In the genomic region with DNA sequence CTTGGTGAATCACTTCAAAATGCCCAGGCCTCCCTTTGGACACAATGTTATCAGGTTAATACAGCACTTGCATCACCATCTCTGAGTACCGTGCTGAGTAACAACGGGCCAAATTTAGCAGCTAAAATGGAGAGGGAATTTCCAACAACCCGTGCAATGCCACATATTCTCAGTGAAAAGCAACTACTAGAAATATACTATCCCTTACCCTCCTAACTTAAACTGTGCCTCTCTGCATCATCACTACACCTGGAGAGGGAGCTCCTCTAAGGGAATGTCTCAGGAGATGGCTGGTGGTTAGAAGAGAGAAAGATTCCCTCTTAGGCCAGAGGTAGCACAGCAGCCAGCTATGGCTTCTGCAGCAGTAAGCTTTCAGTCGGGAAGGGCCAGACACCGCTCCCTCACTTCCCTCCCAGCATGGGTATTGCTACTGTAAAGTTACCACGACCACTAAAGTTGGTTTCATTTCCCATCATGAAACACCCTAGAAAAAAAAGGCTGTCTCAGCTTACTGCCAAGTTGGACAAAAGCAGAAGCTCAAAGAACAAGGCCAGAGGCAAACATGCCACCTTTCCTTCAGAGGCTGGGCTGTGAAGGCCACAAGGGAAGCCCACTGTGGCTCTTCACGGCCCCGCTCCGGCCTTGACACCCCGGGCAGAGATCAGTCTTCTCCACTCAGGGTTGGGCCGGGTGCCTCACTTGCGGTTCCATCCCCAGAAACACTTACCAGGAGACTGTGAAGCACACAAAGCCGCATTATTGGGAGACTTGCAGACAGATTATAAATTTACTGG, we compare ENCODE assay signal across 8 cellular contexts. TPM values are rescaled to one million over a fixed set of nuclear protein-coding genes. Genes with fewer than 3 reads are reported as not detected.
DNase-seq lines count a peak whose midpoint lies in the region; ATAC-seq, FAIRE-seq and TF ChIP-seq lines count a peak whose summit lies in the region.

No MANE protein-coding gene starts in this region.

- ATAC-seq in HG03045 (IDR thresholded peaks at IDR 0.05; ENCODE audit: unreplicated experiment) (peak; percentile 43), HepG2 (peak; percentile 37)

- H3K27ac Mint-ChIP-seq in MCF 10A (ENCODE audit: low read depth, unreplicated experiment), result peak overlapping the region; percentile 94

- no peak for TF ChIP-seq RAD21 in HepG2 (CRISPR knock-in tag; IDR thresholded peaks at IDR 0.05)

- intact Hi-C loops in MCF 10A (cut with micrococcal nuclease) (no loop called here), HepG2 (cut with micrococcal nuclease; ENCODE audit: unreplicated experiment) (no loop called here)

- CTCF ChIA-PET in MCF 10A (lab: Yijun Ruan, JAX) (interaction anchor here (0.5 to 11.2 kb wide), 24 partner anchors 22 to 1613 kb away, joined by 3 to 202 read pairs (median 4); partner anchors contain the start of genes CCDC82 and JRKL), HepG2 (lab: Yijun Ruan, JAX; ENCODE audit: low intra/inter-chr PET ratio, low total read pairs) (no interaction called here)

- H3K4me1 ChIP-seq in SJSA1 (replicated peaks) (peaks cover 42% of the 10 kb centered on the region), HepG2 (ENCODE audit: insufficient read depth, low read length) (peaks cover 83% of the 10 kb centered on the region)

- no peaks in the 10 kb centered on the region for H3K9me3 Mint-ChIP-seq in MCF 10A (ENCODE audit: unreplicated experiment)

- H3K36me3 ChIP-seq in SJSA1, result peaks cover 6% of the 10 kb centered on the region; the same call in 1 of the 2 replicates
- H3K36me3 ChIP-seq in HepG2 (replicated peaks in 1 of 2; ENCODE audit: control insufficient read depth in 1 of 2, insufficient read depth in 2 of 2, low read length in 2 of 2), result peaks cover 0 to 10% of the 10 kb centered on the region in 2 experiments; a peak in 3 of 5 replicates

- H3K27me3 Mint-ChIP-seq in MCF 10A (ENCODE audit: insufficient read depth, unreplicated experiment), result no peaks in the 10 kb centered on the region

- no peak for TF ChIP-seq POLR2A in HepG2 (IDR thresholded peaks at IDR 0.05; ENCODE audit: insufficient read depth in 1 of 2, low read depth in 2 of 2, low read length in 2 of 2)

- peak overlapping the region; percentile 26; the same call in 1 of the 2 replicates for H3K27ac ChIP-seq in SJSA1
- peak overlapping the region; percentile 80 for H3K27ac ChIP-seq in HepG2 (ENCODE audit: extremely low read length, insufficient read depth, low read length)

- TF ChIP-seq CTCF in MCF 10A (IDR thresholded peaks at IDR 0.05; ENCODE audit: unreplicated experiment) (no peak), HepG2 (CRISPR knock-in tag; IDR thresholded peaks at IDR 0.05) (no peak)

- whole genome bisulfite sequencing in HepG2 (ENCODE audit: low lambda C conversion rate), result 4% methylated on average over 11 of the region's 13 CpGs

- peak overlapping the region; percentile 89 for H3K9ac ChIP-seq in HepG2 (ENCODE audit: insufficient read depth, low read depth, low read length)

- H3K4me3 Mint-ChIP-seq in MCF 10A (ENCODE audit: unreplicated experiment), result peak overlapping the region; percentile 95

- peak overlapping the region; percentile 12; the same call in 1 of the 2 replicates for H3K4me3 ChIP-seq in SJSA1
- H3K4me3 ChIP-seq in HepG2 (replicated peaks in 1 of 3; ENCODE audit: insufficient read depth in 1 of 3, low read depth in 2 of 3, low read length in 3 of 3), result peak overlapping the region; percentile 59 to 84 (median 77)

- no peak overlapping the region for H2AFZ ChIP-seq in HepG2 (ENCODE audit: low read length)

- POLR2A ChIA-PET in MCF 10A (lab: Yijun Ruan, JAX) (interaction anchor here (0.6 to 8.4 kb wide), 19 partner anchors 12 to 645 kb away, joined by 3 to 217 read pairs (median 5); partner anchors contain the start of genes CCDC82 and JRKL), HepG2 (lab: Yijun Ruan, JAX) (interaction anchor here (0.8 to 1.3 kb wide), 3 partner anchors 27 to 325 kb away, joined by 3 to 5 read pairs (median 5); partner anchors contain the start of genes CCDC82 and JRKL)

- H4K20me1 ChIP-seq in HepG2 (ENCODE audit: insufficient read depth, low read length), result no peaks in the 10 kb centered on the region

- H3K4me2 ChIP-seq in HepG2 (ENCODE audit: low read depth, low read length), result peak overlapping the region; percentile 94

- H3K36me3 Mint-ChIP-seq in MCF 10A (ENCODE audit: insufficient read depth, unreplicated experiment), result peaks cover 12% of the 10 kb centered on the region

- TF ChIP-seq EP300 in HepG2 (IDR thresholded peaks at IDR 0.05; ENCODE audit: low read depth in 2 of 2, low read length in 2 of 2) (no peak), HepG2 (CRISPR knock-in tag; IDR thresholded peaks at IDR 0.05; ENCODE audit: borderline replicate concordance) (no peak)

- DNase-seq in NCI-H82 (lab: John Stamatoyannopoulos, UW) (peak; percentile 5), NCI-H82 treated with DMSO at 0.1 percent for 48 hours (lab: John Stamatoyannopoulos, UW; ENCODE audit: unreplicated experiment) (no peak), SJSA1 (ENCODE audit: low read depth in 1 of 2, low spot score in 2 of 2) (peak in 1 of 2 experiments; percentile 38), MCF 10A (ENCODE audit: unreplicated experiment) (peak; percentile 86), HepG2 (ENCODE audit: low spot score) (peak; percentile 25), NCI-H1694 (lab: John Stamatoyannopoulos, UW) (no peak)
- DNase-seq in stimulated activated CD8-positive, alpha-beta memory T cell treated with anti-CD3 and anti-CD28 coated beads, Interleukin-15, amount 100 ng/mL, for 48 hours (ENCODE audit: low read depth in 2 of 2), result peak; percentile 34 to 49

- H3K27me3 ChIP-seq in SJSA1 (replicated peaks) (no peaks in the 10 kb centered on the region), HepG2 (ENCODE audit: control insufficient read depth in 1 of 2, insufficient read depth in 2 of 2, low read length in 2 of 2) (no peaks in the 10 kb centered on the region; a peak in 1 of 5 replicates)

- FAIRE-seq in HepG2 (lab: Jason Lieb, UNC), result peak; percentile 30

- H3K9me3 ChIP-seq in SJSA1 (replicated peaks) (no peaks in the 10 kb centered on the region), HepG2 (ENCODE audit: low read length) (no peaks in the 10 kb centered on the region)

- in situ Hi-C loops in HepG2 (cut with HindIII; ENCODE audit: extremely low pct_ligation_motif_present, low pct_unique_long_range_greater_than_20kb), result no loop called here

- peaks cover 51% of the 10 kb centered on the region for H3K4me1 Mint-ChIP-seq in MCF 10A (ENCODE audit: insufficient read depth, unreplicated experiment)

- H3K79me2 ChIP-seq in HepG2 (ENCODE audit: insufficient read depth, low read length), result peaks cover 88% of the 10 kb centered on the region

- BruUV-seq in MCF 10A (replicated peaks; lab: Mats Ljungman, UMichigan), result no TSS peak
- no TSS peak for BruUV-seq in HepG2 (replicated peaks; lab: Mats Ljungman, UMichigan)

RNA-seq across cellular contexts. Expression of gene MAML2, which starts 3.9 kb away (rescaled TPM):
- 6.1 and 8.7 TPM in 2 replicates for total RNA-seq in SJSA1 (2014; rRNA removed; shearing (Covaris generic))
- total RNA-seq in MCF 10A (2022) (5.3 and 8.6 TPM in 2 replicates), HepG2 (2016; rRNA removed; fragmentation: Illumina TruSeq; extraction: Trizol) (2.3 and 2.9 TPM in 2 replicates)
- 1.6 and 1.8 TPM in 2 replicates for total RNA-seq in HepG2 (2016; cell fraction: cytosol; rRNA removed; fragmentation: Illumina TruSeq; extraction: Trizol; ENCODE audit: low read depth)
- total RNA-seq in HepG2 (2016; cell fraction: insoluble cytoplasmic fraction; rRNA removed; fragmentation: Illumina TruSeq; extraction: Trizol), result 2.0 and 2.5 TPM in 2 replicates
- 1.9 and 2.0 TPM in 2 replicates for total RNA-seq in HepG2 (2016; cell fraction: membrane; rRNA removed; fragmentation: Illumina TruSeq; extraction: Trizol)
- 5.7 and 6.2 TPM in 2 replicates for total RNA-seq in HepG2 (2016; cell fraction: nucleus; rRNA removed; fragmentation: Illumina TruSeq; extraction: Trizol)
- polyA plus RNA-seq in HepG2 (2011; rRNA removed), result 22.2 and 25.9 TPM in 2 replicates
- 21.7 and 21.8 TPM in 2 replicates for polyA plus RNA-seq in HepG2 (2011; cell fraction: cytosol; rRNA removed)
- polyA plus RNA-seq in HepG2 (2011; cell fraction: nucleus; rRNA removed), result 16.4 and 23.7 TPM in 2 replicates
- 9.1 and 11.7 TPM in 2 replicates for polyA plus RNA-seq in HepG2 (2012)
- polyA plus RNA-seq in HepG2 (2016; cell fraction: cytosol; fragmentation: Illumina TruSeq; extraction: Trizol; ENCODE audit: low read depth), result 0.03 and 0.08 TPM in 2 replicates
- 3.0 and 3.2 TPM in 2 replicates for polyA plus RNA-seq in HepG2 (2016; cell fraction: insoluble cytoplasmic fraction; fragmentation: Illumina TruSeq; extraction: Trizol; ENCODE audit: low read depth)
- polyA plus RNA-seq in HepG2 (2016; cell fraction: membrane; fragmentation: Illumina TruSeq; extraction: Trizol; ENCODE audit: low read depth), result 0.23 TPM in 2 replicates
- polyA plus RNA-seq in HepG2 (2016; cell fraction: nucleus; fragmentation: Illumina TruSeq; extraction: Trizol; ENCODE audit: insufficient read depth, low read depth), result 2.7 and 3.2 TPM in 2 replicates
- polyA minus RNA-seq in HepG2 (2011; rRNA and poly(A)+ RNA removed; ENCODE audit: low replicate concordance), result 2.5 and 40.0 TPM in 2 replicates
- polyA minus RNA-seq in HepG2 (2011; cell fraction: cytosol; rRNA and poly(A)+ RNA removed), result 21.3 and 22.0 TPM in 2 replicates
- polyA minus RNA-seq in HepG2 (2011; cell fraction: nucleus; rRNA and poly(A)+ RNA removed), result 70.5 and 75.7 TPM in 2 replicates

RNA-seq across cellular contexts. Expression of gene CCDC82, which starts 50.6 kb away (rescaled TPM):
- total RNA-seq in SJSA1 (2014; rRNA removed; shearing (Covaris generic)), result 12.6 and 23.7 TPM in 2 replicates
- total RNA-seq in MCF 10A (2022) (15.8 and 21.4 TPM in 2 replicates), HepG2 (2016; rRNA removed; fragmentation: Illumina TruSeq; extraction: Trizol) (19.7 and 23.5 TPM in 2 replicates)
- total RNA-seq in HepG2 (2016; cell fraction: cytosol; rRNA removed; fragmentation: Illumina TruSeq; extraction: Trizol; ENCODE audit: low read depth), result 1.8 and 2.4 TPM in 2 replicates
- 19.1 and 24.0 TPM in 2 replicates for total RNA-seq in HepG2 (2016; cell fraction: insoluble cytoplasmic fraction; rRNA removed; fragmentation: Illumina TruSeq; extraction: Trizol)
- total RNA-seq in HepG2 (2016; cell fraction: membrane; rRNA removed; fragmentation: Illumina TruSeq; extraction: Trizol), result 4.7 and 4.9 TPM in 2 replicates
- total RNA-seq in HepG2 (2016; cell fraction: nucleus; rRNA removed; fragmentation: Illumina TruSeq; extraction: Trizol), result 39.8 and 47.6 TPM in 2 replicates
- 21.6 and 25.7 TPM in 2 replicates for polyA plus RNA-seq in HepG2 (2011; rRNA removed)
- polyA plus RNA-seq in HepG2 (2011; cell fraction: cytosol; rRNA removed), result 3.6 and 6.5 TPM in 2 replicates
- 33.4 and 54.2 TPM in 2 replicates for polyA plus RNA-seq in HepG2 (2011; cell fraction: nucleus; rRNA removed)
- 33.3 and 38.3 TPM in 2 replicates for polyA plus RNA-seq in HepG2 (2012)
- 0.97 and 1.00 TPM in 2 replicates for polyA plus RNA-seq in HepG2 (2016; cell fraction: cytosol; fragmentation: Illumina TruSeq; extraction: Trizol; ENCODE audit: low read depth)
- 29.2 and 34.9 TPM in 2 replicates for polyA plus RNA-seq in HepG2 (2016; cell fraction: insoluble cytoplasmic fraction; fragmentation: Illumina TruSeq; extraction: Trizol; ENCODE audit: low read depth)
- 2.5 and 3.9 TPM in 2 replicates for polyA plus RNA-seq in HepG2 (2016; cell fraction: membrane; fragmentation: Illumina TruSeq; extraction: Trizol; ENCODE audit: low read depth)
- polyA plus RNA-seq in HepG2 (2016; cell fraction: nucleus; fragmentation: Illumina TruSeq; extraction: Trizol; ENCODE audit: insufficient read depth, low read depth), result 90.4 and 109 TPM in 2 replicates
- polyA minus RNA-seq in HepG2 (2011; rRNA and poly(A)+ RNA removed; ENCODE audit: low replicate concordance), result 5.4 and 6.3 TPM in 2 replicates
- 9.4 and 9.6 TPM in 2 replicates for polyA minus RNA-seq in HepG2 (2011; cell fraction: cytosol; rRNA and poly(A)+ RNA removed)
- 91.0 and 94.6 TPM in 2 replicates for polyA minus RNA-seq in HepG2 (2011; cell fraction: nucleus; rRNA and poly(A)+ RNA removed)

RNA-seq across cellular contexts. Expression of gene JRKL, which starts 50.7 kb away (rescaled TPM):
- 3.8 and 4.5 TPM in 2 replicates for total RNA-seq in SJSA1 (2014; rRNA removed; shearing (Covaris generic))
- total RNA-seq in MCF 10A (2022) (11.5 and 16.3 TPM in 2 replicates), HepG2 (2016; rRNA removed; fragmentation: Illumina TruSeq; extraction: Trizol) (4.5 and 8.6 TPM in 2 replicates)
- total RNA-seq in HepG2 (2016; cell fraction: cytosol; rRNA removed; fragmentation: Illumina TruSeq; extraction: Trizol; ENCODE audit: low read depth), result 0.30 and 0.71 TPM in 2 replicates
- 4.8 and 8.5 TPM in 2 replicates for total RNA-seq in HepG2 (2016; cell fraction: insoluble cytoplasmic fraction; rRNA removed; fragmentation: Illumina TruSeq; extraction: Trizol)
- 2.2 and 2.8 TPM in 2 replicates for total RNA-seq in HepG2 (2016; cell fraction: membrane; rRNA removed; fragmentation: Illumina TruSeq; extraction: Trizol)
- 5.2 and 5.4 TPM in 2 replicates for total RNA-seq in HepG2 (2016; cell fraction: nucleus; rRNA removed; fragmentation: Illumina TruSeq; extraction: Trizol)
- 2.6 and 3.2 TPM in 2 replicates for polyA plus RNA-seq in HepG2 (2011; rRNA removed)
- 1.1 and 2.2 TPM in 2 replicates for polyA plus RNA-seq in HepG2 (2011; cell fraction: cytosol; rRNA removed)
- polyA plus RNA-seq in HepG2 (2011; cell fraction: nucleus; rRNA removed), result 2.2 and 3.2 TPM in 2 replicates
- 4.1 and 5.4 TPM in 2 replicates for polyA plus RNA-seq in HepG2 (2012)
- polyA plus RNA-seq in HepG2 (2016; cell fraction: cytosol; fragmentation: Illumina TruSeq; extraction: Trizol; ENCODE audit: low read depth), result 0.29 and 0.32 TPM in 2 replicates
- polyA plus RNA-seq in HepG2 (2016; cell fraction: insoluble cytoplasmic fraction; fragmentation: Illumina TruSeq; extraction: Trizol; ENCODE audit: low read depth), result 8.2 TPM in 2 replicates
- 1.4 and 1.8 TPM in 2 replicates for polyA plus RNA-seq in HepG2 (2016; cell fraction: membrane; fragmentation: Illumina TruSeq; extraction: Trizol; ENCODE audit: low read depth)
- polyA plus RNA-seq in HepG2 (2016; cell fraction: nucleus; fragmentation: Illumina TruSeq; extraction: Trizol; ENCODE audit: insufficient read depth, low read depth), result 9.1 and 11.5 TPM in 2 replicates
- polyA minus RNA-seq in HepG2 (2011; rRNA and poly(A)+ RNA removed; ENCODE audit: low replicate concordance), result 0.62 and 0.96 TPM in 2 replicates
- polyA minus RNA-seq in HepG2 (2011; cell fraction: cytosol; rRNA and poly(A)+ RNA removed), result 2.6 and 2.8 TPM in 2 replicates
- polyA minus RNA-seq in HepG2 (2011; cell fraction: nucleus; rRNA and poly(A)+ RNA removed), result 5.4 and 6.5 TPM in 2 replicates

Comparison
In these comparisons a context has a peak if more than half of its experiments do, and no peak if none do; other contexts are left out.
1. DNase-seq: peak in NCI-H82 (single experiment), MCF 10A (single experiment), HepG2 (single experiment) and stimulated activated CD8-positive, alpha-beta memory T cell treated with anti-CD3 and anti-CD28 coated beads, Interleukin-15, amount 100 ng/mL, for 48 hours (2 of 2); none in NCI-H82 treated with DMSO at 0.1 percent for 48 hours (single experiment) and NCI-H1694 (single experiment).